In genomic region chr3:121992601-121993560, GRCh38 we compare ENCODE assay signal across 1 cellular context.
TF ChIP-seq lines count a peak whose summit lies in the region.

No MANE protein-coding gene starts in this region.

TF ChIP-seq in GM12878, 131 proteins besides CTCF, POLR2A, EP300 and RAD21:
- TF ChIP-seq MAX (IDR thresholded peaks at IDR 0.05; ENCODE audit: low read depth, low read length) (0 out of 2 replicates have a peak, but pooled peaks have one; percentile 62), CBFB (IDR thresholded peaks at IDR 0.05; ENCODE audit: low read depth) (0 out of 2 replicates have a peak, but pooled peaks have one; percentile 29), BACH1 (IDR thresholded peaks at IDR 0.05; ENCODE audit: borderline replicate concordance) (peak; percentile 64; the same call in 1 of the 2 replicates), TCF3 (IDR thresholded peaks at IDR 0.05; ENCODE audit: borderline replicate concordance, insufficient read depth, low read depth, low read length) (0 out of 2 replicates have a peak, but pooled peaks have one; percentile 51), REST (IDR thresholded peaks at IDR 0.05; ENCODE audit: low read depth, low read length) (no peak), E2F4 (IDR thresholded peaks at IDR 0.05; ENCODE audit: low read depth, low read length) (no peak), MEF2A (IDR thresholded peaks at IDR 0.05; ENCODE audit: insufficient read depth, low read depth, low read length) (peak; percentile 86), MEF2B (IDR thresholded peaks at IDR 0.05; ENCODE audit: partially characterized antibody, poor library complexity, severe bottlenecking) (peak; percentile 85), POU2F2 (IDR thresholded peaks at IDR 0.05; ENCODE audit: borderline replicate concordance, low read depth, low read length) (0 out of 3 replicates have a peak, but pooled peaks have one; percentile 67), ZNF687 (IDR thresholded peaks at IDR 0.05) (peak; percentile 49; the same call in 1 of the 2 replicates), RBBP5 (conservative IDR thresholded peaks at IDR 0.05) (no peak), PKNOX1 (IDR thresholded peaks at IDR 0.05) (peak; percentile 45; the same call in 1 of the 2 replicates), TCF12 (IDR thresholded peaks at IDR 0.05; ENCODE audit: low read depth, low read length) (0 out of 2 replicates have a peak, but pooled peaks have one; percentile 62), RUNX3 (IDR thresholded peaks at IDR 0.05; ENCODE audit: low read length) (peak; percentile 70), TBL1XR1 (IDR thresholded peaks at IDR 0.05; ENCODE audit: low read depth, low read length) (0 out of 2 replicates have a peak, but pooled peaks have one; percentile 30)
